In the genomic region with DNA sequence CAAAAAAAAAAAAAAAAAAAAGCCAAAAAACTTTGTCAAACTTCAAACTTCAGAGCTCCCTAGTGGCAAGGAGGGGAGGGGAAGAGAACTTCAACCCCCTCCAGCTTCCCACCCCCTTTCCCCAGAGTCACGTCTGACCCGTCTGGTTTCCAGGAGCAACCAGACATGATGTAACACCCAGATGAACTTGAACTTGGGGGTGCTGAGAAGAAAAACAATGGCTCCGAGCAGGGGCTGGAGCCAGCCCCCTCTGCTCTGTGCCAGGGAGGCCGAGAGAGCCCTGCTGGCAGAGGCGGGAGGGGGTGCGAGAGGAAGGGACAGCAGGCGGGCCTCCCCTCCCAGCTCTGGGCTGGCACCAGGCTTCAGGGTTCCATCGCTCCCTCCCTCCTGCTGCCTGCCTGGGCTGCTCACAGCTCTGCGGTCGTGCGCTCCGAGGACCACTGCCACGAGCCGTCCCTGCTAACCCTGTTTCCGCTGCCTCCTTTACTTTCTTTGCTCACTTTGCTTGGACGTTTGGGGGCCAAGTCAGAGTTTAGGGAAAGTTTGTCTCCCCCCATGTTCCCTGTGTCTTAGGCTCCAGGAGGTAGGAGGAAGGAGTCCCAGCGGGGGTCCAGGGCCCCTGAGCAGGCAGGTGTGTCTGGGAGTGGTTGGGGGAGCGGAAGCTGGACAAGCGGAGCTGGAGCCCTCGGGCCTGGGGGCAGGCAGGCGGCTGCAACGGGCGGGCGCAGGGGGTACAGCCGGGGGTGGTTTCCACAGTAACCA, we compare ENCODE assay signal across 11 cellular contexts. TPM values are rescaled to one million over a fixed set of nuclear protein-coding genes. Genes with fewer than 3 reads are reported as not detected.
DNase-seq lines count a peak whose midpoint lies in the region; ATAC-seq, FAIRE-seq and TF ChIP-seq lines count a peak whose summit lies in the region.
"Had no signal": no experiment of that assay in that cellular context is flagged by ENCODE, and none has a peak within 500 bp of the region (broad histone marks: within the 10 kb centered on the region; RNA-seq: fewer than 3 reads in every experiment).

No MANE protein-coding gene starts in this region.

- no peaks in the 10 kb centered on the region for H3K36me3 Mint-ChIP-seq in activated naive CD8-positive, alpha-beta T cell treated with anti-CD3 and anti-CD28 coated beads for 36 hours
- H3K36me3 Mint-ChIP-seq in type B pancreatic cell: no peaks in the 10 kb centered on the region

- H3K27me3 ChIP-seq in RWPE2 (ENCODE audit: insufficient read depth, poor library complexity, severe bottlenecking) (no peaks in the 10 kb centered on the region), pancreas (no peaks in the 10 kb centered on the region), WERI-Rb-1 (ENCODE audit: insufficient read depth, low read depth, severe bottlenecking) (no peaks in the 10 kb centered on the region)

- no peak overlapping the region for H3K27ac Mint-ChIP-seq in activated naive CD8-positive, alpha-beta T cell treated with anti-CD3 and anti-CD28 coated beads for 36 hours
- no peak overlapping the region for H3K27ac Mint-ChIP-seq in type B pancreatic cell

- no peaks in the 10 kb centered on the region for H3K4me1 ChIP-seq in RWPE2 (ENCODE audit: insufficient read depth, poor library complexity, severe bottlenecking)
- no peaks in the 10 kb centered on the region for H3K4me1 ChIP-seq in pancreas

- H3K9me3 Mint-ChIP-seq in activated naive CD8-positive, alpha-beta T cell treated with anti-CD3 and anti-CD28 coated beads for 36 hours: no peaks in the 10 kb centered on the region
- H3K9me3 Mint-ChIP-seq in type B pancreatic cell: no peaks in the 10 kb centered on the region
- H3K9me3 Mint-ChIP-seq: central memory CD8-positive, alpha-beta T cell had no signal

- DNase-seq in AG09319 (ENCODE audit: extremely low read depth, low read depth) (peak; percentile 65), RWPE2 (ENCODE audit: low spot score) (peak; percentile 55), frontal cortex (ENCODE audit: low spot score in 2 of 2) (peak; percentile 74 to 85), pancreas (no peak), WERI-Rb-1 (no peak), type B pancreatic cell (ENCODE audit: extremely low spot score, unreplicated experiment) (no peak)
- no peak for DNase-seq in activated naive CD8-positive, alpha-beta T cell treated with anti-CD3 and anti-CD28 coated beads for 36 hours
- DNase-seq in stimulated activated CD4-positive, alpha-beta T cell treated with anti-CD3 and anti-CD28 coated beads, Interleukin-4, amount 100 ng/mL, for 4 hours: no peak
- DNase-seq: stimulated activated CD4-positive, alpha-beta T cell treated with anti-CD3 and anti-CD28 coated beads, Interleukin-4, amount 100 ng/mL, for 24 hours had no signal

- H3K36me3 ChIP-seq in RWPE2 (ENCODE audit: low read depth): no peaks in the 10 kb centered on the region
- peaks cover 0 to 10% (median 0%) of the 10 kb centered on the region in 3 donors for H3K36me3 ChIP-seq in pancreas
- H3K36me3 ChIP-seq in WERI-Rb-1: no peaks in the 10 kb centered on the region

- peaks cover 22% of the 10 kb centered on the region for H3K27me3 Mint-ChIP-seq in activated naive CD8-positive, alpha-beta T cell treated with anti-CD3 and anti-CD28 coated beads for 36 hours
- peaks cover 65% of the 10 kb centered on the region for H3K27me3 Mint-ChIP-seq in type B pancreatic cell

- FAIRE-seq in frontal cortex (lab: Jason Lieb, UNC): no peak
- no peak for FAIRE-seq in pancreas (lab: Jason Lieb, UNC)
- FAIRE-seq: G401.6 had no signal

- H3K9me3 ChIP-seq in RWPE2 (ENCODE audit: severe bottlenecking) (no peaks in the 10 kb centered on the region), pancreas (no peaks in the 10 kb centered on the region), WERI-Rb-1 (ENCODE audit: severe bottlenecking) (no peaks in the 10 kb centered on the region)

- TF ChIP-seq CTCF in AG09319 (IDR thresholded peaks at IDR 0.05; ENCODE audit: low read depth, low read length) (peak; percentile 8; the same call in 1 of the 2 replicates), RWPE2 (IDR thresholded peaks at IDR 0.05; ENCODE audit: poor library complexity, severe bottlenecking) (no peak), pancreas (IDR thresholded peaks at IDR 0.05) (no peak), WERI-Rb-1 (IDR thresholded peaks at IDR 0.05; ENCODE audit: low read depth, low read length) (no peak), type B pancreatic cell (conservative IDR thresholded peaks at IDR 0.05) (no peak)

- intact Hi-C loops in pancreas (cut with DNase I): loop anchor here in 2 of 3 donors (5.0 kb wide), 1 partner anchor 114 kb away; no protein-coding TSS in a partner anchor

- no peak for ATAC-seq in RWPE2 (ENCODE audit: low read depth)
- peak in 3 of 4 donors; percentile 15 to 45 (median 23) for ATAC-seq in pancreas

- no peak overlapping the region for H3K4me3 Mint-ChIP-seq in activated naive CD8-positive, alpha-beta T cell treated with anti-CD3 and anti-CD28 coated beads for 36 hours
- H3K4me3 Mint-ChIP-seq in type B pancreatic cell: no peak overlapping the region
- H3K4me3 Mint-ChIP-seq: central memory CD8-positive, alpha-beta T cell had no signal

- H3K4me3 ChIP-seq in RWPE2 (ENCODE audit: severe bottlenecking) (no peak overlapping the region), pancreas (no peak overlapping the region), WERI-Rb-1 (ENCODE audit: low read depth, low read length) (no peak overlapping the region)

- 78 to 80% methylated on average over 20 to 25 of the region's 25 CpGs for WGBS in pancreas, 2 donors

- H3K27ac ChIP-seq in RWPE2 (ENCODE audit: poor library complexity, severe bottlenecking): no peak overlapping the region
- H3K27ac ChIP-seq in pancreas: peak overlapping the region in 1 of 4 donors; percentile 17
- no peak overlapping the region for H3K27ac ChIP-seq in WERI-Rb-1

- peaks cover 13% of the 10 kb centered on the region for H3K4me1 Mint-ChIP-seq in activated naive CD8-positive, alpha-beta T cell treated with anti-CD3 and anti-CD28 coated beads for 36 hours
- H3K4me1 Mint-ChIP-seq in type B pancreatic cell (ENCODE audit: unreplicated experiment): peaks cover 5% of the 10 kb centered on the region

RNA-seq across cellular contexts. Expression of a gene that starts 11.1 kb away (rescaled TPM):
- total RNA-seq in frontal cortex (2.9 TPM), pancreas (1 to 10 TPM in 4 of 6 donors, under 1 TPM in 2; 0.51 to 5.5 (median 1.7) TPM), type B pancreatic cell (ENCODE audit: low replicate concordance) (0.19 TPM in 1 of 2 replicates, not detected in the other)
- 1 to 10 TPM; 2.6 to 3.6 TPM for polyA plus RNA-seq in pancreas
- total RNA-seq in activated naive CD8-positive, alpha-beta T cell treated with anti-CD3 and anti-CD28 coated beads for 36 hours: 1 to 10 TPM; 2.6 to 2.9 TPM

RNA-seq across cellular contexts. Expression of a gene that starts 25.0 kb away (rescaled TPM):
- 17.9 TPM for total RNA-seq in frontal cortex
- total RNA-seq in pancreas: 10 to 100 TPM; 12.7 to 29.2 (median 19.1) TPM
- 100 to 1,000 TPM in 1 of 2 donors, 10 to 100 TPM in 1; 85.5 to 108 TPM for polyA plus RNA-seq in pancreas
- 100 to 1,000 TPM; 114 TPM for total RNA-seq in activated naive CD8-positive, alpha-beta T cell treated with anti-CD3 and anti-CD28 coated beads for 36 hours
- total RNA-seq in type B pancreatic cell (ENCODE audit: low replicate concordance): 48.1 and 69.7 TPM in 2 replicates

RNA-seq across cellular contexts. Expression of a gene that starts 26.5 kb away (rescaled TPM):
- total RNA-seq in frontal cortex (16.3 TPM), pancreas (10 to 100 TPM in 5 of 6 donors, 1 to 10 TPM in 1; 9.8 to 25.3 (median 14.1) TPM), type B pancreatic cell (ENCODE audit: low replicate concordance) (66.8 and 77.9 TPM in 2 replicates)
- polyA plus RNA-seq in pancreas: 10 to 100 TPM in 1 of 2 donors, 1 to 10 TPM in 1; 7.0 to 19.8 TPM
- total RNA-seq in activated naive CD8-positive, alpha-beta T cell treated with anti-CD3 and anti-CD28 coated beads for 36 hours: 10 to 100 TPM; 81.2 to 83.8 TPM

RNA-seq across cellular contexts. Expression of a gene that starts 58.6 kb away (rescaled TPM):
- total RNA-seq in frontal cortex: 18.3 TPM
- total RNA-seq in pancreas: 10 to 100 TPM; 14.0 to 24.6 (median 17.0) TPM
- polyA plus RNA-seq in pancreas: 10 to 100 TPM; 61.4 to 73.5 TPM
- 10 to 100 TPM; 53.3 to 55.0 TPM for total RNA-seq in activated naive CD8-positive, alpha-beta T cell treated with anti-CD3 and anti-CD28 coated beads for 36 hours
- total RNA-seq in type B pancreatic cell (ENCODE audit: low replicate concordance): 45.2 and 46.8 TPM in 2 replicates

RNA-seq across cellular contexts. Expression of a gene that starts 58.6 kb away (rescaled TPM):
- total RNA-seq in frontal cortex (9.0 TPM), pancreas (10 to 100 TPM; 32.4 to 59.2 (median 37.7) TPM), type B pancreatic cell (ENCODE audit: low replicate concordance) (103 and 322 TPM in 2 replicates)
- 100 to 1,000 TPM in 1 of 2 donors, 10 to 100 TPM in 1; 80.7 to 179 TPM for polyA plus RNA-seq in pancreas
- 100 to 1,000 TPM; 128 to 132 TPM for total RNA-seq in activated naive CD8-positive, alpha-beta T cell treated with anti-CD3 and anti-CD28 coated beads for 36 hours

Comparison
In these comparisons a context has a peak if more than half of its experiments do, and no peak if none do; other contexts are left out.
1. DNase-seq: peak in AG09319 (single experiment), RWPE2 (single experiment) and frontal cortex (2 of 2); none in pancreas (0 of 6), WERI-Rb-1 (single experiment), activated naive CD8-positive, alpha-beta T cell treated with anti-CD3 and anti-CD28 coated beads for 36 hours (single experiment), type B pancreatic cell (single experiment) and stimulated activated CD4-positive, alpha-beta T cell treated with anti-CD3 and anti-CD28 coated beads, Interleukin-4, amount 100 ng/mL, for 4 hours (0 of 2).